ENCODE assay signal across 5 cellular contexts in genomic region chrX:69469975-69470374, GRCh38. TPM values are rescaled to one million over a fixed set of nuclear protein-coding genes. Genes with fewer than 3 reads are reported as not detected.
"Had no signal": no experiment of that assay in that cellular context is flagged by ENCODE, and none has a peak within 500 bp of the region (broad histone marks: within the 10 kb centered on the region; RNA-seq: fewer than 3 reads in every experiment).

No MANE protein-coding gene starts in this region.

- DNase-seq: IMR-90 had no signal

- H3K4me1 Mint-ChIP-seq: IgD-negative memory B cell had no signal

- H3K27ac ChIP-seq: HL-60 had no signal

- H3K4me3 Mint-ChIP-seq: IgD-negative memory B cell had no signal

- H3K9me3 Mint-ChIP-seq: IgD-negative memory B cell had no signal

- H3K4me3 ChIP-seq: K562 had no signal

- H3K36me3 Mint-ChIP-seq: IgD-negative memory B cell had no signal

- ATAC-seq: HepG2, K562 had no signal

- H3K27ac Mint-ChIP-seq: IgD-negative memory B cell had no signal

RNA-seq across cellular contexts. Expression of gene NALF2, which starts 34.2 kb away (rescaled TPM):
- total RNA-seq: IMR-90, K562 had no signal
- polyA plus RNA-seq: IgD-negative memory B cell, IMR-90, K562 had no signal
